Comparison of ENCODE assay signal across 18 cellular contexts in the genomic region with DNA sequence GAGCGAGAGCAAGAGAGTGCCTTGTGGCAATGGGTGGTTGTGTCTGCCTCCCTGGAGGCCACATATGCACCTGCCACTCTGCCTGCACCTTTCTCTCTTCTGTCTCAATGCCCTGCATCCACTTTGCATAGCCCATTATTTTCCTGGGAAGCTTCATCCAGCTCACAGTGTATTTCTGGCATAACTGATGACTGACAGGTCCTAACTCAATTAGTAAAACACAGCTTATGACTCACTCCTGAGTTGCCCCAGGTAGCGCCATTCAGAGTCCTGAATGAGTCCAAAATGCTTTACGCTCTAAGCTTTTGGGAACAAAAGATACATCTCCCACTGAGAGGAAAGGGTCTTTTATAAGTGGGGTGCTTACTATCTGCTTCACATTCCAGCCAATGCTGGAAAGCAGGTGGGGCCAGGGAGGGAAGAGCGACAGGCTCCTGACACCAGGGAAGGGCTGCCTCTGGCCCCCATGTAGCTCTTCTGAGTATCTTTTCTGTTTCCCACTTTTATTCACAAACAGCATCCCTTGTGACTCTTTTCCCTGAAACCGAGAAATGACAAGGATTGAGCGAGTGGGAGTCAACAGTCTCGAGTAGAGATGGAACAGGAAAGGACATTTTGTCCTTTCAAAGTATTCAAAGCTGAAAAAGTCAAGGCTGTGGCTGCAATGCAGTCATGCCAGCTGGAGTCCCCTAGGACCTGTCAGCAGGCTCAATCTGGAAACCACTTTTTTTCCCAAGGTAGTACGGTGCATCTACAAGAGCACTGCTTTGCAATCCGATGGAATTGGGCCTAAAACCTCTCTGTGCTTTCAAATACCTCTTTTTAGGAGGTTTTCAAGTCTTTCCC.
A peak's percentile ranks its signal among the peaks of the same experiment; 100 is the strongest.
DNase-seq lines count a peak whose midpoint lies in the region; ATAC-seq and TF ChIP-seq lines count a peak whose summit lies in the region.
"Had no signal": no experiment of that assay in that cellular context is flagged by ENCODE, and none has a peak within 500 bp of the region (broad histone marks: within the 10 kb centered on the region; RNA-seq: fewer than 3 reads in every experiment).

No MANE protein-coding gene starts in this region.

- peak; percentile 35 for DNase-seq in MCF 10A (ENCODE audit: unreplicated experiment)
- no peak for DNase-seq in breast epithelium (ENCODE audit: low spot score in 2 of 2)
- no peak for DNase-seq in SK-N-SH
- peak; percentile 11 for DNase-seq in iPS-NIHi11 (ENCODE audit: low spot score)
- DNase-seq in thoracic aorta (ENCODE audit: low spot score), result peak; percentile 19
- no peak for DNase-seq in NCI-H1105 (lab: John Stamatoyannopoulos, UW)
- no peak for DNase-seq in NOMO-1 treated with DMSO at 0.1 percent for 48 hours (lab: John Stamatoyannopoulos, UW; ENCODE audit: unreplicated experiment)
- DNase-seq in foreskin fibroblast, result no peak
- DNase-seq: ACHN; activated CD4-positive, alpha-beta T cell treated with anti-CD3 and anti-CD28 coated beads for 1 hour; activated gamma-delta T cell; amniotic stem cell; CD4-positive, CD25-positive, alpha-beta regulatory T cell; natural killer cell; T1000; trophoblast cell had no signal

- TF ChIP-seq CTCF in MCF 10A (IDR thresholded peaks at IDR 0.05; ENCODE audit: unreplicated experiment) (no peak), breast epithelium (IDR thresholded peaks at IDR 0.05) (no peak), SK-N-SH (IDR thresholded peaks at IDR 0.05) (no peak), thoracic aorta (IDR thresholded peaks at IDR 0.05) (no peak), foreskin fibroblast (IDR thresholded peaks at IDR 0.05; ENCODE audit: low read depth, low read length) (no peak)

- H3K4me2 ChIP-seq in SK-N-SH, result no peak overlapping the region

- H3K4me3 ChIP-seq in breast epithelium (no peak overlapping the region), SK-N-SH (ENCODE audit: low read depth in 2 of 2, low read length in 1 of 2) (no peak overlapping the region), thoracic aorta (no peak overlapping the region), foreskin fibroblast (ENCODE audit: low read depth in 1 of 2, low read length in 2 of 2) (no peak overlapping the region)
- H3K4me3 ChIP-seq: gastroesophageal sphincter had no signal

- peaks cover 3% of the 10 kb centered on the region for H4K20me1 ChIP-seq in SK-N-SH (ENCODE audit: insufficient read depth)

- no peak for TF ChIP-seq RAD21 in SK-N-SH (IDR thresholded peaks at IDR 0.05; ENCODE audit: low read length)

- H3K27ac ChIP-seq in breast epithelium (no peak overlapping the region), SK-N-SH (ENCODE audit: low read depth in 2 of 2, low read length in 1 of 2) (no peak overlapping the region), thoracic aorta (peak overlapping the region; percentile 56 to 84)
- H3K27ac ChIP-seq: gastroesophageal sphincter had no signal

- H3K9me3 Mint-ChIP-seq in MCF 10A (ENCODE audit: unreplicated experiment), result no peaks in the 10 kb centered on the region
- H3K9me3 Mint-ChIP-seq: IgD-negative memory B cell, natural killer cell had no signal

- peaks cover 7% of the 10 kb centered on the region; the same call in 1 of the 2 replicates for H3K79me2 ChIP-seq in SK-N-SH (ENCODE audit: insufficient read depth)

- TF ChIP-seq EP300 in SK-N-SH (IDR thresholded peaks at IDR 0.05; ENCODE audit: borderline replicate concordance in 1 of 2, low read depth in 1 of 2, low read length in 1 of 2), result no peak

- H3K9me3 ChIP-seq in breast epithelium (no peaks in the 10 kb centered on the region), SK-N-SH (no peaks in the 10 kb centered on the region), thoracic aorta (no peaks in the 10 kb centered on the region)
- H3K9me3 ChIP-seq: gastroesophageal sphincter had no signal

- H3K27me3 Mint-ChIP-seq in MCF 10A (ENCODE audit: insufficient read depth, unreplicated experiment), result no peaks in the 10 kb centered on the region
- H3K27me3 Mint-ChIP-seq: CD4-positive, CD25-positive, alpha-beta regulatory T cell had no signal

- no peaks in the 10 kb centered on the region for H3K36me3 Mint-ChIP-seq in MCF 10A (ENCODE audit: insufficient read depth, unreplicated experiment)
- H3K36me3 Mint-ChIP-seq: CD4-positive, CD25-positive, alpha-beta regulatory T cell; IgD-negative memory B cell; natural killer cell had no signal

- H3K4me3 Mint-ChIP-seq in MCF 10A (ENCODE audit: unreplicated experiment), result no peak overlapping the region
- H3K4me3 Mint-ChIP-seq: CD4-positive, CD25-positive, alpha-beta regulatory T cell; IgD-negative memory B cell; natural killer cell had no signal

- ATAC-seq in thoracic aorta (ENCODE audit: insufficient number of reproducible peaks, low FRiP score, low read depth), result no peak
- ATAC-seq: gastroesophageal sphincter, natural killer cell had no signal

- H3K27me3 ChIP-seq in breast epithelium (no peaks in the 10 kb centered on the region), SK-N-SH (ENCODE audit: insufficient read depth) (no peaks in the 10 kb centered on the region), thoracic aorta (replicated peaks; ENCODE audit: insufficient read depth) (no peaks in the 10 kb centered on the region)
- H3K27me3 ChIP-seq: gastroesophageal sphincter had no signal

- no peak overlapping the region for H2AFZ ChIP-seq in SK-N-SH (ENCODE audit: low read depth)

- H3K4me1 ChIP-seq in breast epithelium, result no peaks in the 10 kb centered on the region
- peaks cover 1 to 12% of the 10 kb centered on the region in 2 experiments; a peak in 3 of 4 replicates for H3K4me1 ChIP-seq in SK-N-SH (ENCODE audit: control insufficient read depth in 1 of 2, insufficient read depth in 2 of 2, low read depth in 1 of 2, low read length in 1 of 2)
- peaks cover 7 to 31% of the 10 kb centered on the region in 2 donors for H3K4me1 ChIP-seq in thoracic aorta (ENCODE audit: control insufficient read depth in 1 of 2, low read depth in 2 of 2)

- no TSS peak for BruUV-seq in MCF 10A (replicated peaks; lab: Mats Ljungman, UMichigan)

- CTCF ChIA-PET in MCF 10A (lab: Yijun Ruan, JAX) (interaction anchor here (0.6 to 1.2 kb wide), 2 partner anchors 91 to 1088 kb away, joined by 3 read pairs; no protein-coding TSS in a partner anchor), SK-N-SH (lab: Yijun Ruan, JAX) (interaction anchor here (0.6 to 2.4 kb wide), 6 partner anchors 10 to 837 kb away, joined by 3 to 8 read pairs (median 4); no protein-coding TSS in a partner anchor)

- H3K36me3 ChIP-seq in breast epithelium (no peaks in the 10 kb centered on the region), SK-N-SH (replicated peaks in 1 of 2; ENCODE audit: control insufficient read depth in 1 of 2, insufficient read depth in 2 of 2, low read length in 1 of 2) (peaks cover 0 to 5% of the 10 kb centered on the region in 2 experiments), thoracic aorta (no peaks in the 10 kb centered on the region)
- H3K36me3 ChIP-seq: gastroesophageal sphincter had no signal

- intact Hi-C loops in MCF 10A (cut with micrococcal nuclease), result no loop called here
- intact Hi-C loops in breast epithelium (cut with DNase I; ENCODE audit: low total_unique reads), result no loop called here

- no peak overlapping the region for H3K27ac Mint-ChIP-seq in MCF 10A (ENCODE audit: low read depth, unreplicated experiment)
- H3K27ac Mint-ChIP-seq: CD4-positive, CD25-positive, alpha-beta regulatory T cell; IgD-negative memory B cell; natural killer cell had no signal

- WGBS in SK-N-SH (ENCODE audit: low lambda C conversion rate), result 93% methylated on average over 9 of the region's 9 CpGs

- TF ChIP-seq POLR2A in breast epithelium (IDR thresholded peaks at IDR 0.05), result no peak

- POLR2A ChIA-PET in MCF 10A (lab: Yijun Ruan, JAX) (no interaction called here), SK-N-SH (lab: Yijun Ruan, JAX) (no interaction called here)

- H3K4me1 Mint-ChIP-seq in MCF 10A (ENCODE audit: insufficient read depth, unreplicated experiment), result no peaks in the 10 kb centered on the region
- H3K4me1 Mint-ChIP-seq: CD4-positive, CD25-positive, alpha-beta regulatory T cell; natural killer cell had no signal

- H3K9me2 ChIP-seq in SK-N-SH, result no peaks in the 10 kb centered on the region

- H3F3A ChIP-seq in SK-N-SH (replicated peaks; ENCODE audit: insufficient read depth), result no peaks in the 10 kb centered on the region

- no peak overlapping the region for H3K9ac ChIP-seq in SK-N-SH

TF ChIP-seq in SK-N-SH, 30 proteins besides CTCF, POLR2A, EP300 and RAD21 (continues in another document):
- no peak for TF ChIP-seq EZH2phosphoT487 (IDR thresholded peaks at IDR 0.05; ENCODE audit: borderline replicate concordance, low read depth)
- no peak for TF ChIP-seq RCOR1 (IDR thresholded peaks at IDR 0.05; ENCODE audit: low read length)
- TF ChIP-seq JUND (IDR thresholded peaks at IDR 0.05), result no peak
- no peak for TF ChIP-seq SMC3 (IDR thresholded peaks at IDR 0.05; ENCODE audit: low read depth, low read length)
- TF ChIP-seq USF2 (IDR thresholded peaks at IDR 0.05; ENCODE audit: borderline replicate concordance, low read depth, low read length), result no peak

Comparison
In these comparisons a context has a peak if more than half of its experiments do, and no peak if none do; other contexts are left out.
1. DNase-seq: peak in MCF 10A (single experiment), iPS-NIHi11 (single experiment) and thoracic aorta (single experiment); none in breast epithelium (0 of 2), SK-N-SH (single experiment), NCI-H1105 (single experiment), NOMO-1 treated with DMSO at 0.1 percent for 48 hours (single experiment) and foreskin fibroblast (0 of 2).
2. H3K27ac ChIP-seq: peak in thoracic aorta (2 of 2); none in breast epithelium (0 of 2) and SK-N-SH (0 of 2).